ENCODE assay signal across 1 cellular context in genomic region chr6:41427642-41428401, GRCh38.
TF ChIP-seq lines count a peak whose summit lies in the region.

No MANE protein-coding gene starts in this region.

TF ChIP-seq in GM12878, 131 proteins besides CTCF, POLR2A, EP300 and RAD21 (continued from another document):
- TF ChIP-seq NR2F1 (conservative IDR thresholded peaks at IDR 0.05) (peak; percentile 60), NKRF (conservative IDR thresholded peaks at IDR 0.05) (0 out of 2 replicates have a peak, but pooled peaks have one; percentile 25), SMARCA5 (IDR thresholded peaks at IDR 0.05) (peak; percentile 52; the same call in 1 of the 2 replicates), TCF12 (IDR thresholded peaks at IDR 0.05; ENCODE audit: low read depth, low read length) (peak; percentile 76), MEF2A (IDR thresholded peaks at IDR 0.05; ENCODE audit: insufficient read depth, low read depth, low read length) (0 out of 2 replicates have a peak, but pooled peaks have one; percentile 35), YY1 (IDR thresholded peaks at IDR 0.05; ENCODE audit: low read depth, low read length) (no peak), SP1 (IDR thresholded peaks at IDR 0.05; ENCODE audit: low read depth, low read length) (no peak), CBX3 (IDR thresholded peaks at IDR 0.05; ENCODE audit: borderline replicate concordance, low read depth) (no peak), PML (IDR thresholded peaks at IDR 0.05; ENCODE audit: low read length) (no peak), ZNF217 (IDR thresholded peaks at IDR 0.05) (no peak), LARP7 (IDR thresholded peaks at IDR 0.05) (peak; percentile 91), NFXL1 (IDR thresholded peaks at IDR 0.05; ENCODE audit: borderline replicate concordance) (no peak), CBFB (IDR thresholded peaks at IDR 0.05; ENCODE audit: low read depth) (no peak), ZNF687 (IDR thresholded peaks at IDR 0.05) (peak; percentile 74), BRCA1 (IDR thresholded peaks at IDR 0.05; ENCODE audit: low read depth, low read length) (no peak), IRF3 (IDR thresholded peaks at IDR 0.05) (no peak), HDAC6 (IDR thresholded peaks at IDR 0.05; ENCODE audit: unreplicated experiment) (no peak), GABPA (IDR thresholded peaks at IDR 0.05; ENCODE audit: low read depth) (no peak), PBX3 (IDR thresholded peaks at IDR 0.05; ENCODE audit: insufficient replicate concordance, low read depth, low read length) (no peak), RB1 (IDR thresholded peaks at IDR 0.05; ENCODE audit: borderline replicate concordance) (peak; percentile 43; the same call in 1 of the 2 replicates), KLF5 (IDR thresholded peaks at IDR 0.05; ENCODE audit: partially characterized antibody) (no peak), CHD4 (IDR thresholded peaks at IDR 0.05) (no peak), IKZF1 (conservative IDR thresholded peaks at IDR 0.05) (peak; percentile 75), BACH1 (IDR thresholded peaks at IDR 0.05; ENCODE audit: borderline replicate concordance) (peak; percentile 42; the same call in 1 of the 2 replicates), DPF2 (IDR thresholded peaks at IDR 0.05) (peak; percentile 82), CUX1 (IDR thresholded peaks at IDR 0.05; ENCODE audit: insufficient replicate concordance, low read depth, low read length) (no peak), ETV6 (conservative IDR thresholded peaks at IDR 0.05 in 1 of 2, IDR thresholded peaks at IDR 0.05 in 1 of 2; ENCODE audit: borderline replicate concordance in 1 of 2, low read depth in 1 of 2) (no peak), BCL3 (IDR thresholded peaks at IDR 0.05; ENCODE audit: borderline replicate concordance, insufficient read depth, low read depth, low read length, poor library complexity, severe bottlenecking) (peak; percentile 64), ATF3 (IDR thresholded peaks at IDR 0.05; ENCODE audit: borderline replicate concordance, extremely low read depth, low read depth, low read length) (no peak), GATAD2B (conservative IDR thresholded peaks at IDR 0.05; ENCODE audit: low read depth) (peak; percentile 88), BHLHE40 (IDR thresholded peaks at IDR 0.05; ENCODE audit: borderline replicate concordance in 1 of 2, low read depth in 2 of 2, low read length in 1 of 2) (peak in 1 of 2 experiments; percentile 18; a peak in 1 of 4 replicates), RUNX3 (IDR thresholded peaks at IDR 0.05; ENCODE audit: low read length) (0 out of 2 replicates have a peak, but pooled peaks have one; percentile 6), WRNIP1 (IDR thresholded peaks at IDR 0.05; ENCODE audit: borderline replicate concordance, low read depth, low read length) (no peak), USF2 (IDR thresholded peaks at IDR 0.05; ENCODE audit: borderline replicate concordance, low read depth, low read length) (no peak), TCF7 (IDR thresholded peaks at IDR 0.05; ENCODE audit: borderline replicate concordance) (no peak), EGR1 (IDR thresholded peaks at IDR 0.05; ENCODE audit: borderline replicate concordance in 1 of 2, low read depth in 2 of 2, low read length in 2 of 2) (peak in 1 of 2 experiments; percentile 82; a peak in 2 of 3 replicates)
